Comparison of ENCODE assay signal across 17 cellular contexts in the genomic region with DNA sequence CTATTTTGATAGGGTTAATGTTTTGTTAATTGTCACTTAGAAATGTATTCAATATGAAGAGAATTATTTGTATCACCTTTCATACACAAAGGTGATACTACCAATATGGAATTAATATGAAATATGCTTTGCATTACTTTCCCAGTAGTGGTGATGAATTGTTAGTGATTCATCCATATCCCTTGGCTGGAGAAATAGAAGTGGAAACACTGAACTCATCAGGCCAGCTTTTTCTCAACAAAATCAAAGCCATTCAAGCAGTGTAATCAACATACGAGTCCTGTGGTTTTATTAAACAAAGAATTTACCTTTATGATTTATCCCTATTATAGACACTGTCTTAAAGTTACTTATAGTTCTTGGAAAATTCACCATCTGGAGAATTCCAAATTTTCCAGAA.
"Had no signal": no experiment of that assay in that cellular context is flagged by ENCODE, and none has a peak within 500 bp of the region (broad histone marks: within the 10 kb centered on the region; RNA-seq: fewer than 3 reads in every experiment).

No MANE protein-coding gene starts in this region.

- ATAC-seq: activated CD8-positive, alpha-beta T cell treated with anti-CD3 and anti-CD28 coated beads, Interleukin-2, amount 10 ng/mL, durations not matched to agents 7 days and 5 days; left lung; natural killer cell treated with Interleukin-12 subunit alpha and Interleukin-12 subunit beta and Interleukin-15 and Interleukin-18, amount 100 ng/mL, for 72 hours; psoas muscle had no signal

- H3K4me3 ChIP-seq: left lung, psoas muscle, right atrium auricular region, upper lobe of left lung had no signal

- H3K27ac ChIP-seq: left lung, psoas muscle, right atrium auricular region, upper lobe of left lung, WERI-Rb-1 had no signal

- H3K36me3 ChIP-seq: left lung, right atrium auricular region, upper lobe of left lung, WERI-Rb-1 had no signal

- H3K9me3 ChIP-seq: left lung, psoas muscle, right atrium auricular region, upper lobe of left lung had no signal

- DNase-seq: activated CD4-positive, alpha-beta T cell treated with anti-CD3 and anti-CD28 coated beads, Interleukin-2, amount 10 ng/mL, durations not matched to agents 7 days and 5 days; activated CD4-positive, CD25-positive, alpha-beta regulatory T cell treated with anti-CD3 and anti-CD28 coated beads, Interleukin-2, amount 50 U/mL, for 72 hours; activated CD8-positive, alpha-beta T cell treated with anti-CD3 and anti-CD28 coated beads, Interleukin-2, amount 10 ng/mL, durations not matched to agents 7 days and 5 days; activated naive CD4-positive, alpha-beta T cell; activated T-cell treated with anti-CD3 and anti-CD28 coated beads, Interleukin-2, amount 50 U/mL, for 1 hour; effector CD8-positive, alpha-beta T cell; immature natural killer cell; kidney glomerular epithelial cell; left lung; psoas muscle; stimulated activated CD4-positive, alpha-beta T cell treated with anti-CD3 and anti-CD28 coated beads, Interleukin-4, amount 100 ng/mL, for 24 hours; stimulated activated naive CD4-positive, alpha-beta T cell treated with Interleukin-2 at 50 U/mL for 16 hours; T-helper 1 cell; upper lobe of left lung; WERI-Rb-1 had no signal

- H3K4me1 ChIP-seq: left lung, psoas muscle, right atrium auricular region, upper lobe of left lung had no signal

- H3K27me3 ChIP-seq: left lung, right atrium auricular region, upper lobe of left lung had no signal
